ENCODE assay signal across 8 cellular contexts in genomic region chr6:158653577-158654354, GRCh38. TPM values are rescaled to one million over a fixed set of nuclear protein-coding genes. Genes with fewer than 3 reads are reported as not detected.
DNase-seq lines count a peak whose midpoint lies in the region; ATAC-seq, FAIRE-seq and TF ChIP-seq lines count a peak whose summit lies in the region.

No MANE protein-coding gene starts in this region.

- no peaks in the 10 kb centered on the region for H4K20me1 ChIP-seq in osteoblast (ENCODE audit: insufficient read depth, low read length)

- no peak overlapping the region for H3K4me2 ChIP-seq in osteoblast (ENCODE audit: insufficient read depth, low read length)

- H3K9me3 ChIP-seq in osteoblast (ENCODE audit: low read depth, low read length) (no peaks in the 10 kb centered on the region), upper lobe of left lung (no peaks in the 10 kb centered on the region)

- H3K4me3 ChIP-seq in GM12865 (ENCODE audit: low read depth, low read length) (no peak overlapping the region), osteoblast (ENCODE audit: insufficient read depth, low read length) (no peak overlapping the region), upper lobe of left lung (no peak overlapping the region)

- H3K27ac ChIP-seq in osteoblast (ENCODE audit: low read depth, low read length) (peak overlapping the region; percentile 95), upper lobe of left lung (peak overlapping the region; percentile 70 to 90 (median 80))

- peaks cover 53% of the 10 kb centered on the region for H3K4me1 Mint-ChIP-seq in central memory CD8-positive, alpha-beta T cell

- peak overlapping the region; percentile 95 for H3K27ac Mint-ChIP-seq in central memory CD8-positive, alpha-beta T cell (ENCODE audit: low read depth)

- no peak overlapping the region for H2AFZ ChIP-seq in osteoblast (ENCODE audit: low read length)

- H3K4me1 ChIP-seq in osteoblast (ENCODE audit: insufficient read depth, low read length) (peaks cover 50% of the 10 kb centered on the region), upper lobe of left lung (peaks cover 29 to 46% (median 33%) of the 10 kb centered on the region in 4 donors)

- ATAC-seq in HG02938 (IDR thresholded peaks at IDR 0.05; ENCODE audit: unreplicated experiment), result peak; percentile 39
- peak; percentile 77 for ATAC-seq in central memory CD8-positive, alpha-beta T cell (replicated peaks; ENCODE audit: extremely low read depth, poor library complexity, severe bottlenecking)
- ATAC-seq in upper lobe of left lung (ENCODE audit: low FRiP score in 2 of 2), result peak; percentile 12 to 50

- DNase-seq in GM12865 (ENCODE audit: low read depth), result peak; percentile 92
- DNase-seq in activated CD4-positive, CD25-positive, alpha-beta regulatory T cell (lab: John Stamatoyannopoulos, UW), result peak; percentile 57 to 69 (median 64)
- DNase-seq in central memory CD8-positive, alpha-beta T cell (ENCODE audit: low spot score in 2 of 2), result peak; percentile 72 to 93
- DNase-seq in osteoblast (ENCODE audit: insufficient read length, low spot score, missing footprints), result no peak
- DNase-seq in upper lobe of left lung, result peak in 1 of 2 donors; percentile 81
- no peak for DNase-seq in frontal cortex (ENCODE audit: low spot score in 2 of 2)
- DNase-seq in NCI-H1436 treated with DMSO at 0.1 percent for 48 hours (lab: John Stamatoyannopoulos, UW), result no peak

- TF ChIP-seq POLR2A in upper lobe of left lung (IDR thresholded peaks at IDR 0.05), result peak in 1 of 4 donors; percentile 50

- H3K27me3 ChIP-seq in osteoblast (ENCODE audit: insufficient read depth, low read length) (no peaks in the 10 kb centered on the region), upper lobe of left lung (no peaks in the 10 kb centered on the region)

- no peaks in the 10 kb centered on the region for H3K9me3 Mint-ChIP-seq in central memory CD8-positive, alpha-beta T cell

- H3K36me3 ChIP-seq in osteoblast (ENCODE audit: insufficient read depth, low read length) (no peaks in the 10 kb centered on the region), upper lobe of left lung (no peaks in the 10 kb centered on the region)

- no peaks in the 10 kb centered on the region for H3K79me2 ChIP-seq in osteoblast (ENCODE audit: insufficient read depth, low read length)

- TF ChIP-seq EP300 in upper lobe of left lung (IDR thresholded peaks at IDR 0.05), result peak; percentile 80 to 97 (median 95)

- 47 to 61% methylated on average over 15 of the region's 15 CpGs for WGBS in upper lobe of left lung, 2 donors

- H3K27me3 Mint-ChIP-seq in central memory CD8-positive, alpha-beta T cell, result no peaks in the 10 kb centered on the region

- TF ChIP-seq CTCF in GM12865 (IDR thresholded peaks at IDR 0.05; ENCODE audit: insufficient read depth, low read depth, low read length, missing control alignments), result no peak
- TF ChIP-seq CTCF in osteoblast (IDR thresholded peaks at IDR 0.05; ENCODE audit: extremely low read depth, low read depth, low read length), result no peak
- TF ChIP-seq CTCF in upper lobe of left lung (IDR thresholded peaks at IDR 0.05), result no peak

- H3K4me3 Mint-ChIP-seq in central memory CD8-positive, alpha-beta T cell, result peak overlapping the region; percentile 76

- peaks cover 49% of the 10 kb centered on the region for H3K36me3 Mint-ChIP-seq in central memory CD8-positive, alpha-beta T cell (ENCODE audit: insufficient read depth)

- no peak for FAIRE-seq in frontal cortex (lab: Jason Lieb, UNC)

RNA-seq across cellular contexts. Expression of gene SYTL3, which starts 3.9 kb away (rescaled TPM):
- total RNA-seq in osteoblast, result 1.5 and 2.2 TPM in 2 replicates
- 10 to 100 TPM; 10.3 to 28.3 (median 20.0) TPM for total RNA-seq in upper lobe of left lung
- 2.0 TPM for total RNA-seq in frontal cortex

RNA-seq across cellular contexts. Expression of gene DYNLT1, which starts 9.2 kb away (rescaled TPM):
- total RNA-seq in osteoblast, result 54.3 and 70.4 TPM in 2 replicates
- total RNA-seq in upper lobe of left lung, result 100 to 1,000 TPM in 3 of 6 donors, 10 to 100 TPM in 3; 49.2 to 119 (median 100) TPM
- 62.8 TPM for total RNA-seq in frontal cortex

Comparison
In these comparisons a context has a peak if more than half of its experiments do, and no peak if none do; other contexts are left out.
1. DNase-seq: peak in GM12865 (single experiment), activated CD4-positive, CD25-positive, alpha-beta regulatory T cell (4 of 4) and central memory CD8-positive, alpha-beta T cell (2 of 2); none in osteoblast (single experiment), frontal cortex (0 of 2) and NCI-H1436 treated with DMSO at 0.1 percent for 48 hours (single experiment).
2. Peak in every context shown above with its lines, with median percentiles within 50 percentile points of each other: ATAC-seq.